Comparison of ENCODE assay signal across 8 cellular contexts in the genomic region with DNA sequence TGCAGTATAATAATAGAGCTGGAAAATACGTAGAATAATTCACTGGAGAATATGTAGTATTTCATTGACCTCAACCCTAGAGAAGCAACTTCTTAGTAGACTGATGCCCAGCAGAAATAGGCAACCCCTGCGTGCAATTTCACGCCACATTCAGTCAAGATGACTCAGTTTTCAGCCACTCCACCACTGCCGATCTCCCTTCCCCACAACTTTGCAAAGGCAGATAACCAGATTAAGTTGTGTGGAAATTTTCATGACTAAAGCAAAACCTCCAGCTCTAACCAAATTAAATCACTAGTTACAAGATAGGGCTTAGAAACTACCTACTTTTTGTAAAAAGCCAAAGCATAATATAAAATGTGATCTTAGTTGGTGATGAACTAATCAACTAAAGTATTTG.
DNase-seq lines count a peak whose midpoint lies in the region; ATAC-seq and TF ChIP-seq lines count a peak whose summit lies in the region.

No MANE protein-coding gene starts in this region.

- H3K9me3 Mint-ChIP-seq in activated naive CD4-positive, alpha-beta T cell treated with anti-CD3 and anti-CD28 coated beads, Interleukin-2, amount 10 ng/mL, durations not matched to agents 7 days and 5 days = peaks cover 11% of the 10 kb centered on the region

- no TSS peak for BruUV-seq in PC-3 (replicated peaks; lab: Mats Ljungman, UMichigan)

- H4K20me1 ChIP-seq in PC-3 (ENCODE audit: low read length) = no peaks in the 10 kb centered on the region

- peaks cover 94% of the 10 kb centered on the region for H3K4me1 Mint-ChIP-seq in activated naive CD4-positive, alpha-beta T cell treated with anti-CD3 and anti-CD28 coated beads, Interleukin-2, amount 10 ng/mL, durations not matched to agents 7 days and 5 days

- no peak overlapping the region for H3K9ac ChIP-seq in PC-3 (ENCODE audit: low read length)

- peak; percentile 39 for ATAC-seq in GM21423 (IDR thresholded peaks at IDR 0.05; ENCODE audit: unreplicated experiment)
- ATAC-seq in PC-3 = no peak
- no peak for ATAC-seq in HG03280 (IDR thresholded peaks at IDR 0.05; ENCODE audit: unreplicated experiment)

- H3K4me3 ChIP-seq in PC-3 (ENCODE audit: low read length) (no peak overlapping the region), esophagus muscularis mucosa (no peak overlapping the region), coronary artery (no peak overlapping the region)

- H3K27me3 Mint-ChIP-seq in activated naive CD4-positive, alpha-beta T cell treated with anti-CD3 and anti-CD28 coated beads, Interleukin-2, amount 10 ng/mL, durations not matched to agents 7 days and 5 days = no peaks in the 10 kb centered on the region

- H3K27ac Mint-ChIP-seq in activated naive CD4-positive, alpha-beta T cell treated with anti-CD3 and anti-CD28 coated beads, Interleukin-2, amount 10 ng/mL, durations not matched to agents 7 days and 5 days = peak overlapping the region; percentile 91

- POLR2A ChIA-PET in PC-3 (lab: Charles Lee; ENCODE audit: unreplicated experiment) = interaction anchor here (0.5 kb wide), 1 partner anchor 102 kb away, joined by 5 read pairs; no protein-coding TSS in a partner anchor

- H3K9me2 ChIP-seq in PC-3 (replicated peaks; ENCODE audit: low read length) = no peaks in the 10 kb centered on the region

- H3K4me3 Mint-ChIP-seq in activated naive CD4-positive, alpha-beta T cell treated with anti-CD3 and anti-CD28 coated beads, Interleukin-2, amount 10 ng/mL, durations not matched to agents 7 days and 5 days = peak overlapping the region; percentile 14

- DNase-seq in PC-3 (peak; percentile 30), non-pigmented ciliary epithelial cell (ENCODE audit: low read depth) (peak; percentile 62), ecto neural progenitor cell (ENCODE audit: low spot score) (no peak), esophagus muscularis mucosa (ENCODE audit: extremely low spot score) (no peak), coronary artery (ENCODE audit: low spot score) (no peak)
- peak; percentile 48 for DNase-seq in activated naive CD4-positive, alpha-beta T cell treated with anti-CD3 and anti-CD28 coated beads, Interleukin-2, amount 10 ng/mL, durations not matched to agents 7 days and 5 days

- H3F3A ChIP-seq in PC-3 (ENCODE audit: low read length, unreplicated experiment) = peaks cover 6% of the 10 kb centered on the region

- no peaks in the 10 kb centered on the region for H3K27me3 ChIP-seq in PC-3 (ENCODE audit: low read length)
- H3K27me3 ChIP-seq in esophagus muscularis mucosa = no peaks in the 10 kb centered on the region

- no peak for TF ChIP-seq POLR2A in esophagus muscularis mucosa (IDR thresholded peaks at IDR 0.05; ENCODE audit: low read depth)

- no peak overlapping the region for H2AFZ ChIP-seq in PC-3 (ENCODE audit: low read length)

- H3K36me3 Mint-ChIP-seq in activated naive CD4-positive, alpha-beta T cell treated with anti-CD3 and anti-CD28 coated beads, Interleukin-2, amount 10 ng/mL, durations not matched to agents 7 days and 5 days = peaks cover 18% of the 10 kb centered on the region

- no peak overlapping the region for H3K27ac ChIP-seq in PC-3 (ENCODE audit: low read length)
- no peak overlapping the region for H3K27ac ChIP-seq in esophagus muscularis mucosa (replicated peaks in 1 of 4)
- H3K27ac ChIP-seq in coronary artery = no peak overlapping the region

- CTCF ChIA-PET in PC-3 (lab: Charles Lee) = no interaction called here
- CTCF ChIA-PET in activated naive CD4-positive, alpha-beta T cell treated with anti-CD3 and anti-CD28 coated beads, Interleukin-2, amount 10 ng/mL, durations not matched to agents 7 days and 5 days (lab: Charles Lee) = interaction anchor here (0.9 to 1.9 kb wide), 6 partner anchors 10 to 64 kb away, joined by 3 to 9 read pairs (median 4); partner anchors contain the start of gene STK17B

- TF ChIP-seq EP300 in esophagus muscularis mucosa (IDR thresholded peaks at IDR 0.05) = no peak

- no peaks in the 10 kb centered on the region for H3K79me2 ChIP-seq in PC-3 (ENCODE audit: low read length)

- 83% methylated on average over 4 of the region's 4 CpGs for WGBS in esophagus muscularis mucosa

- intact Hi-C loops in PC-3 (cut with micrococcal nuclease) (loop anchor here (5.0 kb wide), 1 partner anchor 103 kb away; no protein-coding TSS in a partner anchor), esophagus muscularis mucosa (cut with DNase I) (no loop called here)

- H3K36me3 ChIP-seq in PC-3 (ENCODE audit: low read depth, low read length) (no peaks in the 10 kb centered on the region), esophagus muscularis mucosa (peaks cover 0 to 30% (median 0%) of the 10 kb centered on the region in 4 donors)

- H3K4me1 ChIP-seq in PC-3 (ENCODE audit: insufficient read depth, low read length) = peaks cover 35% of the 10 kb centered on the region
- H3K4me1 ChIP-seq in esophagus muscularis mucosa = peaks cover 13 to 29% (median 22%) of the 10 kb centered on the region in 4 donors

- H3K9me3 ChIP-seq in PC-3 (ENCODE audit: low read length) (no peaks in the 10 kb centered on the region), esophagus muscularis mucosa (no peaks in the 10 kb centered on the region)

- H3K4me2 ChIP-seq in PC-3 (ENCODE audit: low read length) = no peak overlapping the region

- TF ChIP-seq CTCF in PC-3 (conservative IDR thresholded peaks at IDR 0.05; ENCODE audit: low read depth, low read length) (no peak), esophagus muscularis mucosa (IDR thresholded peaks at IDR 0.05) (no peak), coronary artery (IDR thresholded peaks at IDR 0.05) (no peak)

Comparison
In these comparisons a context has a peak if more than half of its experiments do, and no peak if none do; other contexts are left out.
1. DNase-seq: peak in PC-3 (single experiment), activated naive CD4-positive, alpha-beta T cell treated with anti-CD3 and anti-CD28 coated beads, Interleukin-2, amount 10 ng/mL, durations not matched to agents 7 days and 5 days (single experiment) and non-pigmented ciliary epithelial cell (single experiment); none in ecto neural progenitor cell (single experiment), esophagus muscularis mucosa (single experiment) and coronary artery (single experiment).